In genomic region chr1:235093685-235094592, GRCh38 we compare ENCODE assay signal across 1 cellular context.
TF ChIP-seq lines count a peak whose summit lies in the region.

No MANE protein-coding gene starts in this region.

TF ChIP-seq in HEK293, 187 proteins besides CTCF, POLR2A, EP300 and RAD21 (continued from another document and continues in another):
- TF ChIP-seq, protein P1, sequence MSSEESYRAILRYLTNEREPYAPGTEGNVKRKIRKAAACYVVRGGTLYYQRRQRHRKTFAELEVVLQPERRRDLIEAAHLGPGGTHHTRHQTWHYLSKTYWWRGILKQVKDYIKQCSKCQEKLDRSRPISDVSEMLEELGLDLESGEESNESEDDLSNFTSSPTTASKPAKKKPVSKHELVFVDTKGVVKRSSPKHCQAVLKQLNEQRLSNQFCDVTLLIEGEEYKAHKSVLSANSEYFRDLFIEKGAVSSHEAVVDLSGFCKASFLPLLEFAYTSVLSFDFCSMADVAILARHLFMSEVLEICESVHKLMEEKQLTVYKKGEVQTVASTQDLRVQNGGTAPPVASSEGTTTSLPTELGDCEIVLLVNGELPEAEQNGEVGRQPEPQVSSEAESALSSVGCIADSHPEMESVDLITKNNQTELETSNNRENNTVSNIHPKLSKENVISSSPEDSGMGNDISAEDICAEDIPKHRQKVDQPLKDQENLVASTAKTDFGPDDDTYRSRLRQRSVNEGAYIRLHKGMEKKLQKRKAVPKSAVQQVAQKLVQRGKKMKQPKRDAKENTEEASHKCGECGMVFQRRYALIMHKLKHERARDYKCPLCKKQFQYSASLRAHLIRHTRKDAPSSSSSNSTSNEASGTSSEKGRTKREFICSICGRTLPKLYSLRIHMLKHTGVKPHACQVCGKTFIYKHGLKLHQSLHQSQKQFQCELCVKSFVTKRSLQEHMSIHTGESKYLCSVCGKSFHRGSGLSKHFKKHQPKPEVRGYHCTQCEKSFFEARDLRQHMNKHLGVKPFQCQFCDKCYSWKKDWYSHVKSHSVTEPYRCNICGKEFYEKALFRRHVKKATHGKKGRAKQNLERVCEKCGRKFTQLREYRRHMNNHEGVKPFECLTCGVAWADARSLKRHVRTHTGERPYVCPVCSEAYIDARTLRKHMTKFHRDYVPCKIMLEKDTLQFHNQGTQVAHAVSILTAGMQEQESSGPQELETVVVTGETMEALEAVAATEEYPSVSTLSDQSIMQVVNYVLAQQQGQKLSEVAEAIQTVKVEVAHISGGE (tag by site-specific recombination; conservative IDR thresholded peaks at IDR 0.05; ENCODE audit: low read depth), result no peak
- TF ChIP-seq ZNF544 (tag by site-specific recombination; IDR thresholded peaks at IDR 0.05) (no peak), ZNF707 (tag by site-specific recombination; IDR thresholded peaks at IDR 0.05) (no peak), HOXD13 (CRISPR knock-in tag; IDR thresholded peaks at IDR 0.05; ENCODE audit: borderline replicate concordance) (no peak), ZNF776 (tag by site-specific recombination; IDR thresholded peaks at IDR 0.05; ENCODE audit: borderline replicate concordance) (no peak), ZNF292 (tag by site-specific recombination; IDR thresholded peaks at IDR 0.05; ENCODE audit: borderline replicate concordance, low read depth) (no peak), GLIS1 (tag by site-specific recombination; IDR thresholded peaks at IDR 0.05) (no peak), ZNF10 (tag by site-specific recombination; IDR thresholded peaks at IDR 0.05) (peak; percentile 99), GLI4 (tag by site-specific recombination; IDR thresholded peaks at IDR 0.05) (no peak), ZNF600 (tag by site-specific recombination; IDR thresholded peaks at IDR 0.05) (no peak), ZNF692 (tag by site-specific recombination; IDR thresholded peaks at IDR 0.05) (peak; percentile 49; the same call in 1 of the 2 replicates), ZBTB20 (tag by site-specific recombination; IDR thresholded peaks at IDR 0.05) (peak; percentile 94), ZNF362 (tag by site-specific recombination; IDR thresholded peaks at IDR 0.05) (no peak), YY1 (tag by site-specific recombination; IDR thresholded peaks at IDR 0.05) (0 out of 2 replicates have a peak, but pooled peaks have one; percentile 36), SP7 (tag by site-specific recombination; IDR thresholded peaks at IDR 0.05) (0 out of 2 replicates have a peak, but pooled peaks have one; percentile 49), ZBTB21 (tag by site-specific recombination; IDR thresholded peaks at IDR 0.05) (no peak), ZNF610 (tag by site-specific recombination; IDR thresholded peaks at IDR 0.05; ENCODE audit: borderline replicate concordance) (no peak), ZNF2 (tag by site-specific recombination; IDR thresholded peaks at IDR 0.05) (0 out of 2 replicates have a peak, but pooled peaks have one; percentile 30), ZNF133 (tag by site-specific recombination; IDR thresholded peaks at IDR 0.05) (no peak), ZNF223 (tag by site-specific recombination; IDR thresholded peaks at IDR 0.05) (no peak), ZNF654 (tag by site-specific recombination; IDR thresholded peaks at IDR 0.05; ENCODE audit: low read depth) (peak; percentile 90), TCF7L2 (IDR thresholded peaks at IDR 0.05; ENCODE audit: borderline replicate concordance, low read depth, low read length) (peak; percentile 40; the same call in 1 of the 2 replicates), ZNF529 (tag by site-specific recombination; IDR thresholded peaks at IDR 0.05; ENCODE audit: insufficient replicate concordance) (no peak), ZNF132 (tag by site-specific recombination; IDR thresholded peaks at IDR 0.05; ENCODE audit: borderline replicate concordance) (no peak), ZFP69B (tag by site-specific recombination; IDR thresholded peaks at IDR 0.05) (no peak), ZNF366 (tag by site-specific recombination; conservative IDR thresholded peaks at IDR 0.05) (peak; percentile 34; the same call in 1 of the 2 replicates), ZSCAN30 (tag by site-specific recombination; IDR thresholded peaks at IDR 0.05) (no peak; the same call in 1 of the 2 replicates), ZNF76 (tag by site-specific recombination; IDR thresholded peaks at IDR 0.05; ENCODE audit: borderline replicate concordance, low read depth) (no peak), ZNF701 (tag by site-specific recombination; IDR thresholded peaks at IDR 0.05) (no peak), ZNF274 (IDR thresholded peaks at IDR 0.05; ENCODE audit: low read length) (no peak), ZNF274 (tag by site-specific recombination; IDR thresholded peaks at IDR 0.05; ENCODE audit: borderline replicate concordance) (no peak), ZNF239 (tag by site-specific recombination; IDR thresholded peaks at IDR 0.05) (no peak), ZNF580 (tag by site-specific recombination; IDR thresholded peaks at IDR 0.05) (no peak), ZNF121 (tag by site-specific recombination; IDR thresholded peaks at IDR 0.05) (no peak), TRIM28 (IDR thresholded peaks at IDR 0.05; ENCODE audit: borderline replicate concordance, low read length) (no peak), ZNF629 (tag by site-specific recombination; IDR thresholded peaks at IDR 0.05) (no peak), ZNF174 (tag by site-specific recombination; IDR thresholded peaks at IDR 0.05) (no peak), ZNF138 (tag by site-specific recombination; IDR thresholded peaks at IDR 0.05; ENCODE audit: borderline replicate concordance) (no peak), FEZF1 (tag by site-specific recombination; IDR thresholded peaks at IDR 0.05) (no peak), ZNF621 (tag by site-specific recombination; IDR thresholded peaks at IDR 0.05) (no peak), ZNF747 (tag by site-specific recombination; IDR thresholded peaks at IDR 0.05) (no peak), ZSCAN16 (tag by site-specific recombination; IDR thresholded peaks at IDR 0.05) (no peak), ZNF280C (tag by site-specific recombination; IDR thresholded peaks at IDR 0.05) (no peak), OVOL3 (tag by site-specific recombination; IDR thresholded peaks at IDR 0.05) (no peak), SCRT1 (tag by site-specific recombination; IDR thresholded peaks at IDR 0.05; ENCODE audit: borderline replicate concordance) (no peak), ZNF514 (tag by site-specific recombination; IDR thresholded peaks at IDR 0.05) (no peak), ZNF473 (tag by site-specific recombination; IDR thresholded peaks at IDR 0.05) (no peak), ZNF155 (tag by site-specific recombination; IDR thresholded peaks at IDR 0.05) (no peak), ZNF561 (tag by site-specific recombination; IDR thresholded peaks at IDR 0.05; ENCODE audit: borderline replicate concordance) (0 out of 2 replicates have a peak, but pooled peaks have one; percentile 34), BCL11A (tag by site-specific recombination; IDR thresholded peaks at IDR 0.05; ENCODE audit: low read depth) (no peak)
- TF ChIP-seq, protein P2, sequence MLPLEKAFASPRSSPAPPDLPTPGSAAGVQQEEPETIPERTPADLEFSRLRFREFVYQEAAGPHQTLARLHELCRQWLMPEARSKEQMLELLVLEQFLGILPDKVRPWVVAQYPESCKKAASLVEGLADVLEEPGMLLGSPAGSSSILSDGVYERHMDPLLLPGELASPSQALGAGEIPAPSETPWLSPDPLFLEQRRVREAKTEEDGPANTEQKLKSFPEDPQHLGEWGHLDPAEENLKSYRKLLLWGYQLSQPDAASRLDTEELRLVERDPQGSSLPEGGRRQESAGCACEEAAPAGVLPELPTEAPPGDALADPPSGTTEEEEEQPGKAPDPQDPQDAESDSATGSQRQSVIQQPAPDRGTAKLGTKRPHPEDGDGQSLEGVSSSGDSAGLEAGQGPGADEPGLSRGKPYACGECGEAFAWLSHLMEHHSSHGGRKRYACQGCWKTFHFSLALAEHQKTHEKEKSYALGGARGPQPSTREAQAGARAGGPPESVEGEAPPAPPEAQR (tag by site-specific recombination; IDR thresholded peaks at IDR 0.05), result no peak
- TF ChIP-seq, protein P3, sequence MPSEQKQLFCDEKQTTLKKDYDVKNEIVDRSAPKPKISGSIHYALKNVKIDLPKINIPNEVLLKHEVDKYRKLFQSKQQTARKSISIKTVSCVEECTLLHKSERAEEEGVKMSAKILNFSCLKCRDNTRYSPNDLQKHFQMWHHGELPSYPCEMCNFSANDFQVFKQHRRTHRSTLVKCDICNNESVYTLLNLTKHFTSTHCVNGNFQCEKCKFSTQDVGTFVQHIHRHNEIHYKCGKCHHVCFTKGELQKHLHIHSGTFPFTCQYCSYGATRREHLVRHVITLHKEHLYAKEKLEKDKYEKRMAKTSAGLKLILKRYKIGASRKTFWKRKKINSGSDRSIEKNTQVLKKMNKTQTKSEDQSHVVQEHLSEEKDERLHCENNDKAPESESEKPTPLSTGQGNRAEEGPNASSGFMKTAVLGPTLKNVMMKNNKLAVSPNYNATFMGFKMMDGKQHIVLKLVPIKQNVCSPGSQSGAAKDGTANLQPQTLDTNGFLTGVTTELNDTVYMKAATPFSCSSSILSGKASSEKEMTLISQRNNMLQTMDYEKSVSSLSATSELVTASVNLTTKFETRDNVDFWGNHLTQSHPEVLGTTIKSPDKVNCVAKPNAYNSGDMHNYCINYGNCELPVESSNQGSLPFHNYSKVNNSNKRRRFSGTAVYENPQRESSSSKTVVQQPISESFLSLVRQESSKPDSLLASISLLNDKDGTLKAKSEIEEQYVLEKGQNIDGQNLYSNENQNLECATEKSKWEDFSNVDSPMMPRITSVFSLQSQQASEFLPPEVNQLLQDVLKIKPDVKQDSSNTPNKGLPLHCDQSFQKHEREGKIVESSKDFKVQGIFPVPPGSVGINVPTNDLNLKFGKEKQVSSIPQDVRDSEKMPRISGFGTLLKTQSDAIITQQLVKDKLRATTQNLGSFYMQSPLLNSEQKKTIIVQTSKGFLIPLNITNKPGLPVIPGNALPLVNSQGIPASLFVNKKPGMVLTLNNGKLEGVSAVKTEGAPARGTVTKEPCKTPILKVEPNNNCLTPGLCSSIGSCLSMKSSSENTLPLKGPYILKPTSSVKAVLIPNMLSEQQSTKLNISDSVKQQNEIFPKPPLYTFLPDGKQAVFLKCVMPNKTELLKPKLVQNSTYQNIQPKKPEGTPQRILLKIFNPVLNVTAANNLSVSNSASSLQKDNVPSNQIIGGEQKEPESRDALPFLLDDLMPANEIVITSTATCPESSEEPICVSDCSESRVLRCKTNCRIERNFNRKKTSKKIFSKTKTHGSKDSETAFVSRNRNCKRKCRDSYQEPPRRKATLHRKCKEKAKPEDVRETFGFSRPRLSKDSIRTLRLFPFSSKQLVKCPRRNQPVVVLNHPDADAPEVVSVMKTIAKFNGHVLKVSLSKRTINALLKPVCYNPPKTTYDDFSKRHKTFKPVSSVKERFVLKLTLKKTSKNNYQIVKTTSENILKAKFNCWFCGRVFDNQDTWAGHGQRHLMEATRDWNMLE (tag by site-specific recombination; conservative IDR thresholded peaks at IDR 0.05; ENCODE audit: low read depth), result no peak
- TF ChIP-seq, protein P4, sequence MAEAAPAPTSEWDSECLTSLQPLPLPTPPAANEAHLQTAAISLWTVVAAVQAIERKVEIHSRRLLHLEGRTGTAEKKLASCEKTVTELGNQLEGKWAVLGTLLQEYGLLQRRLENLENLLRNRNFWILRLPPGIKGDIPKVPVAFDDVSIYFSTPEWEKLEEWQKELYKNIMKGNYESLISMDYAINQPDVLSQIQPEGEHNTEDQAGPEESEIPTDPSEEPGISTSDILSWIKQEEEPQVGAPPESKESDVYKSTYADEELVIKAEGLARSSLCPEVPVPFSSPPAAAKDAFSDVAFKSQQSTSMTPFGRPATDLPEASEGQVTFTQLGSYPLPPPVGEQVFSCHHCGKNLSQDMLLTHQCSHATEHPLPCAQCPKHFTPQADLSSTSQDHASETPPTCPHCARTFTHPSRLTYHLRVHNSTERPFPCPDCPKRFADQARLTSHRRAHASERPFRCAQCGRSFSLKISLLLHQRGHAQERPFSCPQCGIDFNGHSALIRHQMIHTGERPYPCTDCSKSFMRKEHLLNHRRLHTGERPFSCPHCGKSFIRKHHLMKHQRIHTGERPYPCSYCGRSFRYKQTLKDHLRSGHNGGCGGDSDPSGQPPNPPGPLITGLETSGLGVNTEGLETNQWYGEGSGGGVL (tag by site-specific recombination; IDR thresholded peaks at IDR 0.05), result no peak
